Comparison of ENCODE assay signal across 9 cellular contexts in the genomic region with DNA sequence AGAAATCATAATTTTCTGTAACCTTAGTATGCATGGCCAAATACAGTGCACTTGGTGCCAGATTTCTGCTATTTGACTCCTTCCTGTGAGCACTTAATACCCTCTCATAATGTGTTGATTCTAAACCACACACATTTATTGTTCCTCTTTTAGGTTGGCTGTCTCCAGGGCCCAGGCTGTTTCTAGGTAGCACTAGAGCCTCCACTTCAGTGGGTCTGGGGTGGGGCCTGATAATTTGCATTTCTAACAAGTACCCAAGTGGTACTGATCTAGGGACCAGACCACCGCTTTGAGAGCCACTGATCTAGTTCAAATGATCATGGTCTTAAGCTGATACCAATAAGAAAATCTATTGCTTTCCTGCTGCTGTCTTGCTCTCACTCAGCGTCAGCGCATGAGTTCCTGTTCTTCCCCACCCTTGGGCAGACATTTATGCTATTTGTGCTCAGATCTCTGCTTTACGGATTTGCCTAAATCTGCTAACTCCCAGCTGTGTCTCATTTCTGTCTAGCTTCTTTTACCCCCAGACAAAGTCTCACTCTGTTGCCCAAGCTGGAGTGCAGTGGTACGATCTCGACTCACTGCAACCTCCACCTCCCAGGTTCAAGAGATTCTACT. TPM values are rescaled to one million over a fixed set of nuclear protein-coding genes. Genes with fewer than 3 reads are reported as not detected.
DNase-seq lines count a peak whose midpoint lies in the region; ATAC-seq, FAIRE-seq and TF ChIP-seq lines count a peak whose summit lies in the region.
"Had no signal": no experiment of that assay in that cellular context is flagged by ENCODE, and none has a peak within 500 bp of the region (broad histone marks: within the 10 kb centered on the region; RNA-seq: fewer than 3 reads in every experiment).

No MANE protein-coding gene starts in this region.

- no peak for TF ChIP-seq CTCF in lower lobe of right lung (IDR thresholded peaks at IDR 0.05)

- peaks cover 4% of the 10 kb centered on the region for H3K36me3 ChIP-seq in lower lobe of right lung
- no peaks in the 10 kb centered on the region for H3K36me3 ChIP-seq in small intestine (ENCODE audit: control insufficient read depth in 2 of 2, insufficient read depth in 2 of 2, low read length in 2 of 2)

- peak; percentile 91 for ATAC-seq in GM18907 (IDR thresholded peaks at IDR 0.05; ENCODE audit: unreplicated experiment)
- peak; percentile 64 for ATAC-seq in HG02798 (IDR thresholded peaks at IDR 0.05; ENCODE audit: poor library complexity, unreplicated experiment)
- ATAC-seq in lower lobe of right lung: peak; percentile 96

- intact Hi-C loops in lower lobe of right lung (cut with DNase I): no loop called here

- H3K27me3 ChIP-seq in lower lobe of right lung (ENCODE audit: low read depth) (no peaks in the 10 kb centered on the region), small intestine (ENCODE audit: control insufficient read depth in 2 of 2, insufficient read depth in 2 of 2, low read length in 2 of 2) (no peaks in the 10 kb centered on the region)

- H3K4me1 ChIP-seq in lower lobe of right lung: peaks cover 16% of the 10 kb centered on the region
- H3K4me1 ChIP-seq in small intestine (ENCODE audit: control insufficient read depth in 2 of 2, insufficient read depth in 1 of 2, low read depth in 1 of 2, low read length in 1 of 2): no peaks in the 10 kb centered on the region

- H3K9me3 ChIP-seq in lower lobe of right lung: no peaks in the 10 kb centered on the region
- no peaks in the 10 kb centered on the region for H3K9me3 ChIP-seq in small intestine (ENCODE audit: control insufficient read depth, low read depth)

- WGBS in small intestine, 3 donors: 80 to 95% (median 90%) methylated on average over 6 of the region's 6 CpGs

- FAIRE-seq in small intestine (lab: Jason Lieb, UNC): no peak

- DNase-seq in NCI-H187 treated with DMSO at 0.1 percent for 48 hours (lab: John Stamatoyannopoulos, UW): peak; percentile 82
- peak; percentile 74 for DNase-seq in lower lobe of right lung
- no peak for DNase-seq in GF-D8 (lab: John Stamatoyannopoulos, UW)
- no peak for DNase-seq in NCI-H146 (lab: John Stamatoyannopoulos, UW)
- no peak for DNase-seq in activated naive CD4-positive, alpha-beta T cell treated with Interleukin-2 at 50 U/mL for 16 hours
- no peak for DNase-seq in small intestine
- DNase-seq: T-helper 9 cell had no signal

- H3K4me3 ChIP-seq in lower lobe of right lung (no peak overlapping the region), small intestine (ENCODE audit: low read depth in 1 of 2, low read length in 2 of 2) (no peak overlapping the region)

- H3K27ac ChIP-seq in lower lobe of right lung (peak overlapping the region; percentile 74), small intestine (ENCODE audit: low read depth in 1 of 2, low read length in 1 of 2) (no peak overlapping the region)

RNA-seq across cellular contexts. Expression of a gene that starts 7.4 kb away (rescaled TPM):
- 24.6 TPM for total RNA-seq in lower lobe of right lung
- 10 to 100 TPM; 36.9 to 43.0 (median 42.9) TPM for polyA plus RNA-seq in small intestine

RNA-seq across cellular contexts. Expression of a gene that starts 7.4 kb away (rescaled TPM):
- total RNA-seq in lower lobe of right lung: 5.3 TPM
- 1 to 10 TPM; 1.4 to 9.1 (median 2.7) TPM for polyA plus RNA-seq in small intestine

Comparison
In these comparisons a context has a peak if more than half of its experiments do, and no peak if none do; other contexts are left out.
1. DNase-seq: peak in NCI-H187 treated with DMSO at 0.1 percent for 48 hours (single experiment) and lower lobe of right lung (single experiment); none in GF-D8 (single experiment), NCI-H146 (single experiment), activated naive CD4-positive, alpha-beta T cell treated with Interleukin-2 at 50 U/mL for 16 hours (single experiment) and small intestine (single experiment).
2. Peak in every context shown above with its lines, with median percentiles within 50 percentile points of each other: ATAC-seq.